ENCODE assay signal across 1 cellular context in genomic region chr6:107488174-107488874, GRCh38.
TF ChIP-seq lines count a peak whose summit lies in the region.

No MANE protein-coding gene starts in this region.

TF ChIP-seq in K562, 482 proteins besides CTCF, POLR2A, EP300 and RAD21 (continued from another document):
- TF ChIP-seq ELK3 (CRISPR knock-in tag; IDR thresholded peaks at IDR 0.05) (no peak), DACH1 (IDR thresholded peaks at IDR 0.05; ENCODE audit: partially characterized antibody) (no peak), POLR3G (IDR thresholded peaks at IDR 0.05; ENCODE audit: extremely low read depth, insufficient read length, insufficient replicate concordance) (no peak), ZNF253 (CRISPR knock-in tag; conservative IDR thresholded peaks at IDR 0.05) (no peak), CBX2 (IDR thresholded peaks at IDR 0.05; ENCODE audit: insufficient read depth, low read length, poor library complexity, severe bottlenecking) (peak; percentile 77)
